9 cellular contexts compared by ENCODE assay signal in genomic region chr12:117874842-117875434, GRCh38.
DNase-seq lines count a peak whose midpoint lies in the region; ATAC-seq and TF ChIP-seq lines count a peak whose summit lies in the region.
"Had no signal": no experiment of that assay in that cellular context is flagged by ENCODE, and none has a peak within 500 bp of the region (broad histone marks: within the 10 kb centered on the region; RNA-seq: fewer than 3 reads in every experiment).

No MANE protein-coding gene starts in this region.

- peaks cover 4% of the 10 kb centered on the region for H3K36me3 Mint-ChIP-seq in central memory CD8-positive, alpha-beta T cell (ENCODE audit: insufficient read depth)

- peaks cover 8% of the 10 kb centered on the region for H3K4me1 Mint-ChIP-seq in central memory CD8-positive, alpha-beta T cell

- no peaks in the 10 kb centered on the region for H3K9me3 Mint-ChIP-seq in central memory CD8-positive, alpha-beta T cell

- H3K27ac Mint-ChIP-seq in central memory CD8-positive, alpha-beta T cell (ENCODE audit: low read depth): no peak overlapping the region

- no peaks in the 10 kb centered on the region for H3K9me3 ChIP-seq in left lung

- H3K4me3 ChIP-seq in left lung: no peak overlapping the region
- H3K4me3 ChIP-seq: SK-N-MC had no signal

- no peak overlapping the region for H3K27ac ChIP-seq in left lung
- H3K27ac ChIP-seq: SK-N-MC had no signal

- peaks cover 40% of the 10 kb centered on the region for H3K27me3 Mint-ChIP-seq in central memory CD8-positive, alpha-beta T cell

- no peak overlapping the region for H3K4me3 Mint-ChIP-seq in central memory CD8-positive, alpha-beta T cell

- ATAC-seq in activated CD4-positive, CD25-positive, alpha-beta regulatory T cell treated with anti-CD3 and anti-CD28 coated beads, Interleukin-2, amount 50 U/mL, for 24 hours: peak; percentile 58 to 66
- no peak for ATAC-seq in central memory CD8-positive, alpha-beta T cell (replicated peaks; ENCODE audit: extremely low read depth, poor library complexity, severe bottlenecking)
- peak; percentile 99 for ATAC-seq in left lung
- ATAC-seq in GM21576 (IDR thresholded peaks at IDR 0.05; ENCODE audit: unreplicated experiment): no peak

- peaks cover 4 to 44% of the 10 kb centered on the region in 2 donors for H3K27me3 ChIP-seq in left lung

- DNase-seq in COR-L47 (lab: John Stamatoyannopoulos, UW) (peak; percentile 63), GOT3 (lab: John Stamatoyannopoulos, UW) (peak; percentile 14), NCI-H2107 treated with DMSO at 0.1 percent for 48 hours (lab: John Stamatoyannopoulos, UW; ENCODE audit: unreplicated experiment) (peak; percentile 57), left lung (peak; percentile 59 to 80)
- DNase-seq in central memory CD8-positive, alpha-beta T cell (ENCODE audit: low spot score in 2 of 2): peak; percentile 17 to 39
- peak; percentile 49 to 66 for DNase-seq in stimulated activated CD4-positive, alpha-beta T cell treated with anti-CD3 and anti-CD28 coated beads, Interleukin-4, amount 100 ng/mL, for 4 hours

- H3K4me1 ChIP-seq in left lung: no peaks in the 10 kb centered on the region

- intact Hi-C loops in left lung (cut with DNase I): no loop called here

- peak; percentile 78 to 93 for TF ChIP-seq CTCF in left lung (IDR thresholded peaks at IDR 0.05)

- no peaks in the 10 kb centered on the region for H3K36me3 ChIP-seq in left lung

Comparison
In these comparisons a context has a peak if more than half of its experiments do, and no peak if none do; other contexts are left out.
1. DNase-seq: peak in every context shown above with its lines; median percentile 70 in left lung; 63 in COR-L47; 58 in stimulated activated CD4-positive, alpha-beta T cell treated with anti-CD3 and anti-CD28 coated beads, Interleukin-4, amount 100 ng/mL, for 4 hours; 57 in NCI-H2107 treated with DMSO at 0.1 percent for 48 hours; 28 in central memory CD8-positive, alpha-beta T cell; 14 in GOT3.
2. ATAC-seq: peak in activated CD4-positive, CD25-positive, alpha-beta regulatory T cell treated with anti-CD3 and anti-CD28 coated beads, Interleukin-2, amount 50 U/mL, for 24 hours (2 of 2) and left lung (single experiment); none in central memory CD8-positive, alpha-beta T cell (single experiment) and GM21576 (single experiment).